Comparison of ENCODE assay signal across 11 cellular contexts in the genomic region with DNA sequence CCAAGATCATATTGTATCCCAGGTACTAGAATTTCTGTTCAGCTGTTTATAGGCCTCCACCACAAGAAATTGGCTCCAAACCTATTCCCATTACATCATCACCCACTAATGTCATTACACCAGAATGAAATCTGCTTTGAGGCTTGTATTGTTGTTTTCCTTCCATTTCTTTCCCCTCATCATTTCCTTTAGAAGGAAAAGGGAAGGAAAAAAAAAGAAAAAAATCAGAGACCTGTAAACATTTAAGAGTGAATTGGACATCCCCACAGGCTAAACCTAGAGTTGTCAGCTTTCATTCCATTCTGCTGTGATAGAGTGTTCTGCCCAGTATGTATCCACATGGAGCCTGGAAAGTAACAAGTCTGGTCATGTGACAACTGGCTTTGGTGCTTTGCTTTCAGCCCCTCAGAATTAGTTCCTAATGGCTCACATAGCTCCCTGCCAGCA. TPM values are rescaled to one million over a fixed set of nuclear protein-coding genes. Genes with fewer than 3 reads are reported as not detected.
A peak's percentile ranks its signal among the peaks of the same experiment; 100 is the strongest.
DNase-seq lines count a peak whose midpoint lies in the region; TF ChIP-seq lines count a peak whose summit lies in the region.
"Had no signal": no experiment of that assay in that cellular context is flagged by ENCODE, and none has a peak within 500 bp of the region (broad histone marks: within the 10 kb centered on the region; RNA-seq: fewer than 3 reads in every experiment).

No MANE protein-coding gene starts in this region.

- H3K9me3 ChIP-seq in cardiac muscle cell (ENCODE audit: low read depth): no peaks in the 10 kb centered on the region

- H3K27me3 Mint-ChIP-seq in activated CD4-positive, alpha-beta T cell treated with anti-CD3 and anti-CD28 coated beads, Interleukin-2, amount 10 ng/mL, durations not matched to agents 24 days and 14 days: no peaks in the 10 kb centered on the region
- H3K27me3 Mint-ChIP-seq: activated naive CD8-positive, alpha-beta T cell treated with anti-CD3 and anti-CD28 coated beads for 36 hours had no signal

- H3K9ac ChIP-seq in rectal smooth muscle tissue (ENCODE audit: low read length): no peak overlapping the region

- intact Hi-C loops in activated CD4-positive, alpha-beta T cell treated with anti-CD3 and anti-CD28 coated beads, Interleukin-2, amount 10 ng/mL, durations not matched to agents 24 days and 14 days (cut with micrococcal nuclease): no loop called here

- TF ChIP-seq CTCF in astrocyte of the cerebellum (IDR thresholded peaks at IDR 0.05; ENCODE audit: low read depth, low read length, missing control alignments) (no peak), cardiac muscle cell (IDR thresholded peaks at IDR 0.05; ENCODE audit: low read depth, low read length) (no peak)

- H3K36me3 ChIP-seq in cardiac muscle cell: peaks cover 26% of the 10 kb centered on the region
- H3K36me3 ChIP-seq in rectal smooth muscle tissue (ENCODE audit: control insufficient read depth, insufficient read depth, low read length): peaks cover 4% of the 10 kb centered on the region

- peaks cover 2% of the 10 kb centered on the region for H3K9me3 Mint-ChIP-seq in activated CD4-positive, alpha-beta T cell treated with anti-CD3 and anti-CD28 coated beads, Interleukin-2, amount 10 ng/mL, durations not matched to agents 24 days and 14 days
- H3K9me3 Mint-ChIP-seq: activated naive CD8-positive, alpha-beta T cell treated with anti-CD3 and anti-CD28 coated beads for 36 hours had no signal

- H3K4me1 ChIP-seq in cardiac muscle cell (ENCODE audit: low read depth): peaks cover 7% of the 10 kb centered on the region
- H3K4me1 ChIP-seq in rectal smooth muscle tissue (ENCODE audit: control insufficient read depth, insufficient read depth, low read length): peaks cover 25% of the 10 kb centered on the region

- peaks cover 36% of the 10 kb centered on the region for H3K36me3 Mint-ChIP-seq in activated CD4-positive, alpha-beta T cell treated with anti-CD3 and anti-CD28 coated beads, Interleukin-2, amount 10 ng/mL, durations not matched to agents 24 days and 14 days (ENCODE audit: low read depth)

- no peak overlapping the region for H3K4me3 Mint-ChIP-seq in activated CD4-positive, alpha-beta T cell treated with anti-CD3 and anti-CD28 coated beads, Interleukin-2, amount 10 ng/mL, durations not matched to agents 24 days and 14 days
- H3K4me3 Mint-ChIP-seq: activated naive CD8-positive, alpha-beta T cell treated with anti-CD3 and anti-CD28 coated beads for 36 hours had no signal

- in situ Hi-C loops in astrocyte of the cerebellum (cut with HindIII; ENCODE audit: low sequenced_read_pairs): no loop called here

- H3K4me3 ChIP-seq in astrocyte of the cerebellum (ENCODE audit: low read depth, low read length): no peak overlapping the region
- no peak overlapping the region for H3K4me3 ChIP-seq in cardiac muscle cell
- H3K4me3 ChIP-seq in rectal smooth muscle tissue (ENCODE audit: low read length): no peak overlapping the region

- DNase-seq in H4 (ENCODE audit: low spot score) (peak; percentile 79), astrocyte of the cerebellum (ENCODE audit: low read depth) (peak; percentile 80), cardiac muscle cell (ENCODE audit: low read depth in 1 of 2, low spot score in 1 of 2) (peak; percentile 54 to 70), GOT3 (lab: John Stamatoyannopoulos, UW) (no peak)
- no peak for DNase-seq in stimulated activated CD4-positive, alpha-beta T cell treated with anti-CD3 and anti-CD28 coated beads, Interleukin-2, amount 100 ng/mL, for 24 hours
- no peak for DNase-seq in stimulated activated CD4-positive, alpha-beta T cell treated with anti-CD3 and anti-CD28 coated beads, Interleukin-1b, Interleukin-23, amount 100 ng/mL, for 48 hours
- no peak for DNase-seq in activated CD4-positive, alpha-beta T cell treated with anti-CD3 and anti-CD28 coated beads, Interleukin-2, amount 10 ng/mL, durations not matched to agents 24 days and 14 days
- DNase-seq: activated naive CD8-positive, alpha-beta T cell treated with anti-CD3 and anti-CD28 coated beads for 36 hours; NCI-H345 had no signal

- no peaks in the 10 kb centered on the region for H3K27me3 ChIP-seq in cardiac muscle cell
- H3K27me3 ChIP-seq in rectal smooth muscle tissue (ENCODE audit: control insufficient read depth, insufficient read depth, low read length): no peaks in the 10 kb centered on the region

- peaks cover 29% of the 10 kb centered on the region for H3K4me1 Mint-ChIP-seq in activated CD4-positive, alpha-beta T cell treated with anti-CD3 and anti-CD28 coated beads, Interleukin-2, amount 10 ng/mL, durations not matched to agents 24 days and 14 days

- H3K27ac Mint-ChIP-seq in activated CD4-positive, alpha-beta T cell treated with anti-CD3 and anti-CD28 coated beads, Interleukin-2, amount 10 ng/mL, durations not matched to agents 24 days and 14 days: no peak overlapping the region
- H3K27ac Mint-ChIP-seq: activated naive CD8-positive, alpha-beta T cell treated with anti-CD3 and anti-CD28 coated beads for 36 hours had no signal

- H3K27ac ChIP-seq in cardiac muscle cell (peak overlapping the region; percentile 1), rectal smooth muscle tissue (ENCODE audit: low read depth, low read length) (peak overlapping the region; percentile 57)
- H3K27ac ChIP-seq: VCaP had no signal

RNA-seq across cellular contexts. Expression of gene NFYC, which starts 44.6 kb away (rescaled TPM):
- 30.7 and 45.8 TPM in 2 replicates for total RNA-seq in H4 (2014; rRNA removed; shearing (Covaris generic))
- 124 and 130 TPM in 2 replicates for total RNA-seq in cardiac muscle cell
- 143 and 149 TPM in 2 replicates for polyA plus RNA-seq in cardiac muscle cell
- total RNA-seq in activated CD4-positive, alpha-beta T cell treated with anti-CD3 and anti-CD28 coated beads, Interleukin-2, amount 10 ng/mL, durations not matched to agents 24 days and 14 days: 66.5 and 73.2 TPM in 2 replicates

RNA-seq across cellular contexts. Expression of gene KCNQ4, which starts 47.5 kb away (rescaled TPM):
- not detected in 2 replicates for total RNA-seq in H4 (2014; rRNA removed; shearing (Covaris generic))
- total RNA-seq in cardiac muscle cell: 1.3 and 3.7 TPM in 2 replicates
- polyA plus RNA-seq in cardiac muscle cell: 0.13 and 1.0 TPM in 2 replicates
- 1.4 and 1.5 TPM in 2 replicates for total RNA-seq in activated CD4-positive, alpha-beta T cell treated with anti-CD3 and anti-CD28 coated beads, Interleukin-2, amount 10 ng/mL, durations not matched to agents 24 days and 14 days

Comparison
In these comparisons a context has a peak if more than half of its experiments do, and no peak if none do; other contexts are left out.
1. DNase-seq: peak in H4 (single experiment), astrocyte of the cerebellum (single experiment) and cardiac muscle cell (2 of 2); none in stimulated activated CD4-positive, alpha-beta T cell treated with anti-CD3 and anti-CD28 coated beads, Interleukin-2, amount 100 ng/mL, for 24 hours (0 of 2), GOT3 (single experiment), stimulated activated CD4-positive, alpha-beta T cell treated with anti-CD3 and anti-CD28 coated beads, Interleukin-1b, Interleukin-23, amount 100 ng/mL, for 48 hours (single experiment) and activated CD4-positive, alpha-beta T cell treated with anti-CD3 and anti-CD28 coated beads, Interleukin-2, amount 10 ng/mL, durations not matched to agents 24 days and 14 days (single experiment).